In the genomic region with DNA sequence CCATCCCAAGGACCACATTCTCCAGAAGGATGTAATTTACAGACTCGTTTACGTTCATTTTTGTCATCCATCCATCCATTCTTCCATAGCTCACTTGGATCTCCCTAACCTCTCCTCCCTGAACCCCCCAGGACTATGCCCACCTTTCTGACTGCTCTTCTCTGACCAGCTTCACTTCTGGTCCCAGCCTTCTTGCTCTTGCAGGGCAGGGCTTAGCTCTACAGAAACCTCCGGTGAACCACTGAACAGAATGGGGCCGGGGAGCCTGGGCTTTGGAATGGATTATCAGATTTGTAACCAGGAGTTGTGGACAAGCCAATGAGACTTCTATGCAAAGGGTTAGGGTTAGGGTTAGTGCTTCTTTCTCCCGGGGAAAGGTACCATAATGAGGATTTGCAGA, we compare ENCODE assay signal across 27 cellular contexts.
"Had no signal": no experiment of that assay in that cellular context is flagged by ENCODE, and none has a peak within 500 bp of the region (broad histone marks: within the 10 kb centered on the region; RNA-seq: fewer than 3 reads in every experiment).

No MANE protein-coding gene starts in this region.

- H3K4me3 ChIP-seq: esophagus squamous epithelium, left ventricle myocardium inferior, lower lobe of right lung, right lobe of liver, testis, tibial artery had no signal

- H3K9me3 Mint-ChIP-seq: immature natural killer cell; naive thymus-derived CD8-positive, alpha-beta T cell; type B pancreatic cell had no signal

- H3K9me3 ChIP-seq: esophagus squamous epithelium, left ventricle myocardium inferior, lower lobe of right lung, neutrophil, right lobe of liver, testis, tibial artery had no signal

- DNase-seq: cerebellar nuclear complex; cortex of kidney; effector CD4-positive, alpha-beta T cell; esophagus squamous epithelium; foreskin melanocyte; glutamatergic neuron; hypothalamus; immature natural killer cell; islet precursor cell; kidney glomerular epithelial cell; left colon; left ventricle myocardium inferior; lower lobe of right lung; naive thymus-derived CD8-positive, alpha-beta T cell; right lobe of liver; small intestine; stimulated activated CD4-positive, alpha-beta T cell treated with anti-CD3 and anti-CD28 coated beads, Interleukin-1b, Interleukin-23, amount 100 ng/mL, for 48 hours; stimulated activated CD4-positive, alpha-beta T cell treated with anti-CD3 and anti-CD28 coated beads, Interleukin-4, amount 100 ng/mL, for 1 hour; stimulated activated CD8-positive, alpha-beta memory T cell treated with anti-CD3 and anti-CD28 coated beads, Interleukin-4, amount 100 ng/mL, for 48 hours; stimulated activated naive CD4-positive, alpha-beta T cell; substantia nigra; testis; tibial artery had no signal

- H3K27ac ChIP-seq: esophagus squamous epithelium, left ventricle myocardium inferior, lower lobe of right lung, neutrophil, parathyroid adenoma, right lobe of liver, testis, tibial artery had no signal

- ATAC-seq: left colon; lower lobe of right lung; naive thymus-derived CD8-positive, alpha-beta T cell; right lobe of liver had no signal

- H3K36me3 Mint-ChIP-seq: type B pancreatic cell had no signal

- H3K27me3 Mint-ChIP-seq: naive thymus-derived CD8-positive, alpha-beta T cell had no signal

- H3K4me1 Mint-ChIP-seq: immature natural killer cell had no signal

- H3K4me3 Mint-ChIP-seq: immature natural killer cell; naive thymus-derived CD8-positive, alpha-beta T cell; type B pancreatic cell had no signal

- H3K36me3 ChIP-seq: left ventricle myocardium inferior, lower lobe of right lung, right lobe of liver, tibial artery had no signal

- H3K27me3 ChIP-seq: esophagus squamous epithelium, neutrophil, right lobe of liver, testis, tibial artery had no signal

- H3K27ac Mint-ChIP-seq: progenitor cell of endocrine pancreas, type B pancreatic cell had no signal
